Comparison of ENCODE assay signal across 7 cellular contexts in genomic region chr16:18059577-18059976, GRCh38.
"Had no signal": no experiment of that assay in that cellular context is flagged by ENCODE, and none has a peak within 500 bp of the region (broad histone marks: within the 10 kb centered on the region; RNA-seq: fewer than 3 reads in every experiment).

No MANE protein-coding gene starts in this region.

- H3K4me3 ChIP-seq: GM23248 had no signal

- DNase-seq: GM23248, GOT3, H9, HCEC 1CT, HFFc6, KG1 had no signal

- FAIRE-seq: H54 had no signal

- H3K27ac ChIP-seq: GM23248 had no signal

- H2AFZ ChIP-seq: GM23248 had no signal

- H3K9ac ChIP-seq: GM23248 had no signal
